ENCODE assay signal across 14 cellular contexts in the genomic region with DNA sequence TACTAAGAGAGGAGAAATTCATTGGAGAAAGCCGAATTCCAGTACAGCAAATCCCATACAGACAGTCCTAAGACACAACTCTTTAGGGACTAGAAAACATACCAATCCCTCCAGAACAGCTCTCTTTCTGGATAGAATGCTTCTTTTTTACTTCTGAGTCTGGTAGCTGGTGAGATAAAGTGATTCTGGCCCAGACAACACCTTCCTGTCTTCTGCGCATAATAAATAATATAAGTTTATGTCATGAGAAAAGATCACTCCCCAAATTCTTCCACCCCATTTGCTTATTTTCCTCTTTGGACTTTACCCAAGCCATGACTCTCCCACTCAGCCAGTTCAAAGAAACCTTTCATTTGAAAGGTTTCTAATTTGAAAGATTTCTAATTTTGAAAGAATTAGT.
DNase-seq lines count a peak whose midpoint lies in the region; ATAC-seq and TF ChIP-seq lines count a peak whose summit lies in the region.
"Had no signal": no experiment of that assay in that cellular context is flagged by ENCODE, and none has a peak within 500 bp of the region (broad histone marks: within the 10 kb centered on the region; RNA-seq: fewer than 3 reads in every experiment).

No MANE protein-coding gene starts in this region.

- TF ChIP-seq CTCF in left ventricle myocardium inferior (IDR thresholded peaks at IDR 0.05; ENCODE audit: borderline replicate concordance) (no peak), omental fat pad (IDR thresholded peaks at IDR 0.05) (no peak), ovary (IDR thresholded peaks at IDR 0.05) (no peak)

- no peak for TF ChIP-seq POLR2A in ovary (IDR thresholded peaks at IDR 0.05)

- H3K4me3 ChIP-seq in left ventricle myocardium inferior: no peak overlapping the region
- H3K4me3 ChIP-seq in ovary: no peak overlapping the region
- H3K4me3 ChIP-seq: BLaER1 had no signal

- no peaks in the 10 kb centered on the region for H3K27me3 ChIP-seq in left ventricle myocardium inferior (ENCODE audit: low read depth)
- H3K27me3 ChIP-seq in ovary: no peaks in the 10 kb centered on the region
- H3K27me3 ChIP-seq: BLaER1 had no signal

- 77 to 96% (median 91%) methylated on average over 2 of the region's 2 CpGs for WGBS in ovary, 3 donors

- H3K27ac ChIP-seq in left ventricle myocardium inferior (replicated peaks) (peak overlapping the region; percentile 7), ovary (no peak overlapping the region)
- H3K27ac ChIP-seq: 22Rv1, BLaER1 had no signal

- ATAC-seq in left cardiac atrium (no peak), omental fat pad (ENCODE audit: low FRiP score) (peak; percentile 32), HG03342 (IDR thresholded peaks at IDR 0.05; ENCODE audit: unreplicated experiment) (no peak)

- intact Hi-C loops in left ventricle myocardium inferior (cut with micrococcal nuclease): no loop called here
- intact Hi-C loops in left cardiac atrium (cut with DNase I): no loop called here
- intact Hi-C loops in ovary (cut with DNase I): no loop called here

- H3K9me3 ChIP-seq in left ventricle myocardium inferior (replicated peaks) (peaks cover 7% of the 10 kb centered on the region), ovary (no peaks in the 10 kb centered on the region)
- H3K9me3 ChIP-seq: BLaER1 had no signal

- no peak for TF ChIP-seq EP300 in ovary (IDR thresholded peaks at IDR 0.05)

- H3K36me3 ChIP-seq in left ventricle myocardium inferior: no peaks in the 10 kb centered on the region
- H3K36me3 ChIP-seq in ovary: no peaks in the 10 kb centered on the region
- H3K36me3 ChIP-seq: BLaER1 had no signal

- H3K4me1 ChIP-seq in left ventricle myocardium inferior: no peaks in the 10 kb centered on the region
- no peaks in the 10 kb centered on the region for H3K4me1 ChIP-seq in ovary (ENCODE audit: insufficient read depth)
- H3K4me1 ChIP-seq: BLaER1 had no signal

- DNase-seq in left ventricle myocardium inferior: no peak
- no peak for DNase-seq in left cardiac atrium
- peak; percentile 27 for DNase-seq in fibroblast of peridontal ligament (ENCODE audit: extremely low read depth)
- no peak for DNase-seq in omental fat pad (ENCODE audit: low spot score)
- no peak for DNase-seq in SW 1271 (lab: John Stamatoyannopoulos, UW)
- no peak for DNase-seq in ovary
- DNase-seq in NCI-H1417 (lab: John Stamatoyannopoulos, UW): no peak
- DNase-seq: CD8-positive, alpha-beta memory T cell; HCEC 1CT; HFFc6; IMR-90 had no signal
